Comparison of ENCODE assay signal across 1 cellular context in the genomic region with DNA sequence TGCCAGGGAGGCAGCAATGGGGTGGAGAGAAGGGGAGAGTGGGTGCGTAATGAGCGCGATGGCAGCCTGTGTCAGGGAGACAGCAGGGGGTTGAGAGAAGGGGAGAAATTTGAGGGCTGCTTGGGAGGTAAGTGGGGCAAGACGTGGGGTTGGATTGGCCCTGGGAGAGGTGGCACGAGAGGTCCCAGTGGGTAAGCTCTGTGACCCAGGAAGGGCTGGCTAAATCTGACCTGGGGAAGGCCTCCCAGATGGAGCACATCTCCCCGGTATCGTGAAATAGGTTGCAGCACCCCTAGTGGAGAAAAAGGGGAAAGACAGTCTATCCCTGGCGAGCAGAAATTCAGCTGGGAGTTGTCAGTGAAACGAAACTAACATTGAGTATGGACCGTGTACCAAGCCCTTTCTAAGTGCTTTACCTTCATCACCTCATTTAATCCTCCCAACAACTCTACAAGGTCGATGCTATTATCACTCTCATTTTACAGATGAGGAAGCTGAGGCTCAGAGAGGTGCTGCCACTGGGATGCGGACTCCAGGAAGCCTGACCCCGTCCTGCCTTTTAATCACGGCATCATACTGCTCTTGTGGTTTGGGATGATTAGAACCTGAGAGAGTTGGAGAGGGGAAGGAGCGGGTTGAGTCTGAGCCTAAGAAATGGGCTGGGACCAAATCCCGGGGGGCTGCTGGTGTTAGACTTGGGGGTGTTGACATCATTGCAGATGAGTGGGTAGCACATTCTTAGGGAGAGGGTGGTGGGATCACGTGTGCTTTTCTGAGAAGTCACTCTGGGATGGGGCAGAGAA.
TF ChIP-seq lines count a peak whose summit lies in the region.

No MANE protein-coding gene starts in this region.

TF ChIP-seq in GM12878, 131 proteins besides CTCF, POLR2A, EP300 and RAD21 (continued from another document):
- TF ChIP-seq, protein P1, sequence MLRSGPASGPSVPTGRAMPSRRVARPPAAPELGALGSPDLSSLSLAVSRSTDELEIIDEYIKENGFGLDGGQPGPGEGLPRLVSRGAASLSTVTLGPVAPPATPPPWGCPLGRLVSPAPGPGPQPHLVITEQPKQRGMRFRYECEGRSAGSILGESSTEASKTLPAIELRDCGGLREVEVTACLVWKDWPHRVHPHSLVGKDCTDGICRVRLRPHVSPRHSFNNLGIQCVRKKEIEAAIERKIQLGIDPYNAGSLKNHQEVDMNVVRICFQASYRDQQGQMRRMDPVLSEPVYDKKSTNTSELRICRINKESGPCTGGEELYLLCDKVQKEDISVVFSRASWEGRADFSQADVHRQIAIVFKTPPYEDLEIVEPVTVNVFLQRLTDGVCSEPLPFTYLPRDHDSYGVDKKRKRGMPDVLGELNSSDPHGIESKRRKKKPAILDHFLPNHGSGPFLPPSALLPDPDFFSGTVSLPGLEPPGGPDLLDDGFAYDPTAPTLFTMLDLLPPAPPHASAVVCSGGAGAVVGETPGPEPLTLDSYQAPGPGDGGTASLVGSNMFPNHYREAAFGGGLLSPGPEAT (IDR thresholded peaks at IDR 0.05; ENCODE audit: low read depth), result 0 out of 2 replicates have a peak, but pooled peaks have one; percentile 25
- no peak for TF ChIP-seq NFYA (IDR thresholded peaks at IDR 0.05; ENCODE audit: borderline replicate concordance, low read depth, low read length)
- no peak for TF ChIP-seq STAT1 (conservative IDR thresholded peaks at IDR 0.05)
- no peak for TF ChIP-seq PAX8 (IDR thresholded peaks at IDR 0.05)
- TF ChIP-seq, protein P2, sequence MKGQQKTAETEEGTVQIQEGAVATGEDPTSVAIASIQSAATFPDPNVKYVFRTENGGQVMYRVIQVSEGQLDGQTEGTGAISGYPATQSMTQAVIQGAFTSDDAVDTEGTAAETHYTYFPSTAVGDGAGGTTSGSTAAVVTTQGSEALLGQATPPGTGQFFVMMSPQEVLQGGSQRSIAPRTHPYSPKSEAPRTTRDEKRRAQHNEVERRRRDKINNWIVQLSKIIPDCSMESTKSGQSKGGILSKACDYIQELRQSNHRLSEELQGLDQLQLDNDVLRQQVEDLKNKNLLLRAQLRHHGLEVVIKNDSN (IDR thresholded peaks at IDR 0.05; ENCODE audit: borderline replicate concordance, extremely low read length, insufficient read depth, low read depth, low read length), result no peak
- 0 out of 2 replicates have a peak, but pooled peaks have one; percentile 50 for TF ChIP-seq SIN3A (IDR thresholded peaks at IDR 0.05; ENCODE audit: low read depth, low read length)
- 0 out of 2 replicates have a peak, but pooled peaks have one; percentile 22 for TF ChIP-seq NR2F1 (conservative IDR thresholded peaks at IDR 0.05)
- 0 out of 2 replicates have a peak, but pooled peaks have one; percentile 43 for TF ChIP-seq IRF4 (IDR thresholded peaks at IDR 0.05; ENCODE audit: low read depth, low read length)
- TF ChIP-seq SMARCA5 (IDR thresholded peaks at IDR 0.05), result peak; percentile 67; the same call in 1 of the 2 replicates
- TF ChIP-seq EED (IDR thresholded peaks at IDR 0.05; ENCODE audit: low read depth), result peak; percentile 54; the same call in 1 of the 2 replicates
- TF ChIP-seq, protein P3, sequence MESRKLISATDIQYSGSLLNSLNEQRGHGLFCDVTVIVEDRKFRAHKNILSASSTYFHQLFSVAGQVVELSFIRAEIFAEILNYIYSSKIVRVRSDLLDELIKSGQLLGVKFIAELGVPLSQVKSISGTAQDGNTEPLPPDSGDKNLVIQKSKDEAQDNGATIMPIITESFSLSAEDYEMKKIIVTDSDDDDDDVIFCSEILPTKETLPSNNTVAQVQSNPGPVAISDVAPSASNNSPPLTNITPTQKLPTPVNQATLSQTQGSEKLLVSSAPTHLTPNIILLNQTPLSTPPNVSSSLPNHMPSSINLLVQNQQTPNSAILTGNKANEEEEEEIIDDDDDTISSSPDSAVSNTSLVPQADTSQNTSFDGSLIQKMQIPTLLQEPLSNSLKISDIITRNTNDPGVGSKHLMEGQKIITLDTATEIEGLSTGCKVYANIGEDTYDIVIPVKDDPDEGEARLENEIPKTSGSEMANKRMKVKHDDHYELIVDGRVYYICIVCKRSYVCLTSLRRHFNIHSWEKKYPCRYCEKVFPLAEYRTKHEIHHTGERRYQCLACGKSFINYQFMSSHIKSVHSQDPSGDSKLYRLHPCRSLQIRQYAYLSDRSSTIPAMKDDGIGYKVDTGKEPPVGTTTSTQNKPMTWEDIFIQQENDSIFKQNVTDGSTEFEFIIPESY (IDR thresholded peaks at IDR 0.05), result peak; percentile 94
- no peak for TF ChIP-seq CHD2 (IDR thresholded peaks at IDR 0.05; ENCODE audit: borderline replicate concordance, low read depth, low read length)
- TF ChIP-seq HDGF (IDR thresholded peaks at IDR 0.05), result peak; percentile 95
- TF ChIP-seq IKZF2 (IDR thresholded peaks at IDR 0.05), result peak; percentile 35 to 55; a peak in 2 of 4 replicates
- no peak for TF ChIP-seq BRCA1 (IDR thresholded peaks at IDR 0.05; ENCODE audit: low read depth, low read length)
- TF ChIP-seq NBN (IDR thresholded peaks at IDR 0.05), result 0 out of 2 replicates have a peak, but pooled peaks have one; percentile 50
- no peak for TF ChIP-seq MYC (IDR thresholded peaks at IDR 0.05; ENCODE audit: insufficient read depth, insufficient read length, insufficient replicate concordance, low read length, severe bottlenecking)
- TF ChIP-seq SMC3 (IDR thresholded peaks at IDR 0.05; ENCODE audit: borderline replicate concordance, low read length), result peak; percentile 64; the same call in 1 of the 2 replicates
- peak; percentile 63 for TF ChIP-seq IKZF1 (conservative IDR thresholded peaks at IDR 0.05)
TF ChIP-seq in GM12878: peak in this region for 18.
